Comparison of ENCODE assay signal across 20 cellular contexts in the genomic region with DNA sequence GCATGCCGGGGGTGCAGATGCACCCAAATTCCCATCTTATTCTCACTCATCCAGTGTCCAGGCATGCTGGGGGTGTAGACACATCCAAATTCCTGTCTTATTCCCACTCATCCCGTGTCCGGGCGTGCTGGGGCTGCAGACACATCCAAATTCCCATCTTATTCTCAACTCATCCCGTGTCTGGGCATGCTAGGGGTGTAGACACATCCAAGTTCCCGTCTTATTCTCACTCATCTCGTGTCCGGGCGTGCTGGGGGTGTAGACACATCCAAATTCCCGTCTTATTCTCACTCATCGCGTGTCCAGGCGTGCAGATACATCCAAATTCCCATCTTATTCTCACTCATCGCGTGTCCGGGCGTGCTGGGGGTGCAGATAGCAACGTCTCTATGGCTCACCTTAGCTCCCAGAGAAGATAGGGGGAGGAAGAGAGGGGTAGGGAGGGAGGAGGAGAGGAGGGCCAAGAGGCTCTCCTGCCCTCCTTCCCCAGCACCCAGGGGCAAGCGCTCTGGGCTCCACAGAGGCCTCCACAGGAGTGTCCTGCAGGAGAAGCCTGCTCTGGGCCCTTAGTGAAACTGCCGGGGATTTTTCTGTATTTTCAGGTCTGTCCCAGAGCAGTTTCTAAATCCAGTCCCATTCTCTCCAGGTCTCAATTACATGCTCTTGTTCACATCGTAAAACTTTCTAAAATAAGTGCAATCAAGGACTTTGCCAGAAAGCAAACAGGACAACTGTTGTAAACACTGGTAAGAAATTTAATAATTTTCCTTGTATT.
DNase-seq lines count a peak whose midpoint lies in the region; ATAC-seq and TF ChIP-seq lines count a peak whose summit lies in the region.
"Had no signal": no experiment of that assay in that cellular context is flagged by ENCODE, and none has a peak within 500 bp of the region (broad histone marks: within the 10 kb centered on the region; RNA-seq: fewer than 3 reads in every experiment).

No MANE protein-coding gene starts in this region.

- H3K4me1 Mint-ChIP-seq in T-cell (peaks cover 18 to 26% (median 20%) of the 10 kb centered on the region in 3 donors), glutamatergic neuron (ENCODE audit: low read depth, unreplicated experiment) (peaks cover 27% of the 10 kb centered on the region)
- H3K4me1 Mint-ChIP-seq: activated CD4-positive, alpha-beta memory T cell treated with anti-CD3 and anti-CD28 coated beads, Interleukin-2, amount 10 ng/mL, durations not matched to agents 7 days and 5 days had no signal

- POLR2A ChIA-PET in T-cell (lab: Charles Lee): no interaction called here

- H3K4me3 Mint-ChIP-seq in T-cell (no peak overlapping the region), glutamatergic neuron (ENCODE audit: unreplicated experiment) (peak overlapping the region; percentile 42)
- H3K4me3 Mint-ChIP-seq: activated CD4-positive, alpha-beta memory T cell treated with anti-CD3 and anti-CD28 coated beads, Interleukin-2, amount 10 ng/mL, durations not matched to agents 7 days and 5 days; stimulated activated naive CD8-positive, alpha-beta T cell treated with anti-CD3 and anti-CD28 coated beads, Interleukin-15, Interleukin-2, amounts not matched to agents 100 ng/mL and 50 ng/mL, for 24 hours had no signal

- H3K4me1 ChIP-seq in neuronal stem cell (ENCODE audit: control insufficient read depth in 2 of 2, insufficient read depth in 1 of 2, low read depth in 1 of 2, low read length in 2 of 2): no peaks in the 10 kb centered on the region
- H3K4me1 ChIP-seq: colonic mucosa, lower lobe of right lung had no signal

- H3K9ac ChIP-seq in neuronal stem cell (ENCODE audit: low read depth, low read length, poor library complexity): no peak overlapping the region
- H3K9ac ChIP-seq: GM23248 had no signal

- H3K27me3 ChIP-seq in neuronal stem cell (ENCODE audit: control insufficient read depth in 3 of 3, insufficient read depth in 3 of 3, low read depth in 1 of 3, low read length in 3 of 3): no peaks in the 10 kb centered on the region
- H3K27me3 ChIP-seq: colonic mucosa had no signal

- peak; percentile 14 for DNase-seq in activated CD4-positive, CD25-positive, alpha-beta regulatory T cell treated with anti-CD3 and anti-CD28 coated beads, Interleukin-2, amount 50 U/mL, for 72 hours
- no peak for DNase-seq in activated CD4-positive, CD25-positive, alpha-beta regulatory T cell (lab: John Stamatoyannopoulos, UW)
- DNase-seq in T-cell (peak in 1 of 34 experiments; percentile 4), glutamatergic neuron (no peak), neuronal stem cell (ENCODE audit: low spot score) (no peak), AML-193 (lab: John Stamatoyannopoulos, UW) (no peak), C1 segment of cervical spinal cord (lab: John Stamatoyannopoulos, UW) (no peak)
- DNase-seq: activated CD4-positive, alpha-beta memory T cell treated with anti-CD3 and anti-CD28 coated beads, Interleukin-2, amount 10 ng/mL, durations not matched to agents 7 days and 5 days; colonic mucosa; DND-41; GM23248; KBM-7; lower lobe of right lung; NCI-H1105; NCI-H2171; PC-9; retina had no signal

- H2BK120ac ChIP-seq in neuronal stem cell (ENCODE audit: low read depth, low read length): no peak overlapping the region

- CTCF ChIA-PET in T-cell (lab: Charles Lee): no interaction called here

- peaks cover 6% of the 10 kb centered on the region for H3K79me1 ChIP-seq in neuronal stem cell (ENCODE audit: low read depth, low read length)

- H3K23ac ChIP-seq in neuronal stem cell (ENCODE audit: low read depth, low read length, poor library complexity): no peak overlapping the region

- H3K9me3 ChIP-seq in neuronal stem cell (replicated peaks in 1 of 2; ENCODE audit: control insufficient read depth in 2 of 2, insufficient read depth in 1 of 2, low read depth in 1 of 2, low read length in 2 of 2): peaks cover 0 to 2% of the 10 kb centered on the region in 2 donors
- H3K9me3 ChIP-seq: colonic mucosa, lower lobe of right lung had no signal

- H2BK12ac ChIP-seq in neuronal stem cell (ENCODE audit: low read length): no peak overlapping the region

- peak overlapping the region; percentile 39 to 57 for H3K27ac Mint-ChIP-seq in T-cell
- H3K27ac Mint-ChIP-seq in glutamatergic neuron (ENCODE audit: unreplicated experiment): peak overlapping the region; percentile 77
- H3K27ac Mint-ChIP-seq: activated CD4-positive, alpha-beta memory T cell treated with anti-CD3 and anti-CD28 coated beads, Interleukin-2, amount 10 ng/mL, durations not matched to agents 7 days and 5 days; stimulated activated naive CD8-positive, alpha-beta T cell treated with anti-CD3 and anti-CD28 coated beads, Interleukin-15, Interleukin-2, amounts not matched to agents 100 ng/mL and 50 ng/mL, for 24 hours had no signal

- H3K4me3 ChIP-seq in neuronal stem cell (ENCODE audit: low read length in 2 of 2): no peak overlapping the region
- H3K4me3 ChIP-seq: colonic mucosa, GM23248, lower lobe of right lung, PC-9 had no signal

- no peak overlapping the region for H2BK15ac ChIP-seq in neuronal stem cell (ENCODE audit: low read length)

- H3K36me3 Mint-ChIP-seq in T-cell (peaks cover 4% of the 10 kb centered on the region), glutamatergic neuron (ENCODE audit: unreplicated experiment) (peaks cover 27% of the 10 kb centered on the region)

- H3K14ac ChIP-seq in neuronal stem cell (ENCODE audit: low read length): no peak overlapping the region

- peaks cover 0 to 8% (median 5%) of the 10 kb centered on the region in 3 donors for H3K9me3 Mint-ChIP-seq in T-cell
- H3K9me3 Mint-ChIP-seq in glutamatergic neuron (ENCODE audit: unreplicated experiment): peaks cover 34% of the 10 kb centered on the region

- no peak overlapping the region for H4K91ac ChIP-seq in neuronal stem cell (ENCODE audit: low read depth, low read length, poor library complexity)

- H2BK5ac ChIP-seq in neuronal stem cell (ENCODE audit: low read length): no peak overlapping the region

- H3K36me3 ChIP-seq in neuronal stem cell (replicated peaks in 1 of 2; ENCODE audit: control insufficient read depth in 2 of 2, insufficient read depth in 2 of 2, low read length in 2 of 2): peaks cover 10 to 67% of the 10 kb centered on the region in 2 donors
- H3K36me3 ChIP-seq: colonic mucosa, lower lobe of right lung had no signal

- no peaks in the 10 kb centered on the region for H3K27me3 Mint-ChIP-seq in T-cell
- peaks cover 15% of the 10 kb centered on the region for H3K27me3 Mint-ChIP-seq in glutamatergic neuron (ENCODE audit: unreplicated experiment)
- H3K27me3 Mint-ChIP-seq: activated CD4-positive, alpha-beta memory T cell treated with anti-CD3 and anti-CD28 coated beads, Interleukin-2, amount 10 ng/mL, durations not matched to agents 7 days and 5 days; stimulated activated naive CD8-positive, alpha-beta T cell treated with anti-CD3 and anti-CD28 coated beads, Interleukin-15, Interleukin-2, amounts not matched to agents 100 ng/mL and 50 ng/mL, for 24 hours had no signal

- H3K18ac ChIP-seq in neuronal stem cell (ENCODE audit: low read length): peak overlapping the region; percentile 3

- H3K27ac ChIP-seq in neuronal stem cell (replicated peaks; ENCODE audit: low read length): no peak overlapping the region
- H3K27ac ChIP-seq: colonic mucosa, GM23248, lower lobe of right lung, PC-9 had no signal

- no peak overlapping the region for H2AK5ac ChIP-seq in neuronal stem cell (ENCODE audit: low read depth, low read length)

- no CpG with 5 or more reads among the region's 21 CpGs for WGBS in neuronal stem cell (ENCODE audit: extremely low coverage in 2 of 2, insufficient read length in 2 of 2, insufficient replicate concordance in 1 of 2), 2 donors

- ATAC-seq in T-cell (replicated peaks in 1 of 4) (no peak), HG02763 (IDR thresholded peaks at IDR 0.05; ENCODE audit: unreplicated experiment) (no peak)
- ATAC-seq: SK-N-SH treated with all-trans-retinoic acid at 6 μM for 48 hours had no signal

- H3K4ac ChIP-seq in neuronal stem cell (ENCODE audit: low read length): no peak overlapping the region

- no peak overlapping the region for H2AFZ ChIP-seq in neuronal stem cell (ENCODE audit: low read length)
- H2AFZ ChIP-seq: GM23248, PC-9 had no signal

- H3K4me2 ChIP-seq in neuronal stem cell (ENCODE audit: insufficient read depth, low read length, poor library complexity, severe bottlenecking): no peak overlapping the region
- H3K4me2 ChIP-seq: PC-9 had no signal

- TF ChIP-seq CTCF in glutamatergic neuron (IDR thresholded peaks at IDR 0.05; ENCODE audit: partially characterized antibody, unreplicated experiment): no peak

- H4K8ac ChIP-seq in neuronal stem cell (ENCODE audit: low read depth, low read length): no peak overlapping the region
